Comparison of ENCODE assay signal across 8 cellular contexts in the genomic region with DNA sequence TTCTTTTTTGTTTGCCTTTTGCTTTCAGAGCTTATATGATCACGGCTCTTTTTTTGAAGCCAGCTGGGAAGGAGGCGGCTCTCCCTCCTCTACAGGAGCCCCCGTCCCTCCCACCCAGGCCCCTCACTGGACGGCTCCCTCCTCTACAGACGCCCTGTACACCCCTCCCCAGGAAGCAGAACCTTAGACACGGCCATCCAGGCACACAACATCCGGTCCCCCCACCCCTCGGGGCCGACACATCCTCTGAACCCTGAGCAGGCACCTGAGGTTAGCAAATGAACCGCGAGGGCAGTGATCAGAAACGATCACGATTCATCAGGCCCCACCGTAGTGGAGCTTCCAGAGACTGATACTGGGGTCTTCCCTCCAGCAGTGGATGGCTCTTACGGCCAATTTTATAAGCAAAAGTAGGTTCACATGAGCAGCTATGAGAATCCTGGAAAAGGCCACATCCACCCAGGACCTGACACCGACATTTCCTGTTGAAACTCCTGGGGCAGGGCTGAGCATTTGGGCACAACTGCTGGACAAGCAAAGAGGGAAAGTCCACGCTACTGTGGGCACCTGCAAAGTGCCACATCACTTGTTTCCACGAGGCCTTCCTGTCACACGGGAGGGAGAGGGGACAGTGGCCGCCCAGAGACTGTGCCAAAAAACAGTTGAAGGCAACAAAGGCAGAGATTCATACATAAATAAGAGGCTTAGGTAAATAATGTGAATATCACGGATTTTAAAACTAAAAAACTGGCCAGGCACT.
A peak's percentile ranks its signal among the peaks of the same experiment; 100 is the strongest.
DNase-seq lines count a peak whose midpoint lies in the region; ATAC-seq and TF ChIP-seq lines count a peak whose summit lies in the region.

No MANE protein-coding gene starts in this region.

- H3K4me1 ChIP-seq in testis: no peaks in the 10 kb centered on the region

- H3K27ac ChIP-seq in testis: no peak overlapping the region

- no peaks in the 10 kb centered on the region for H3K36me3 ChIP-seq in testis (ENCODE audit: low read depth, missing control alignments)

- TF ChIP-seq CTCF in testis (IDR thresholded peaks at IDR 0.05): no peak

- 65 to 76% methylated on average over 12 to 21 of the region's 21 CpGs for WGBS in testis, 2 donors

- no peak overlapping the region for H3K4me3 ChIP-seq in testis

- no peak for TF ChIP-seq POLR2A in testis (IDR thresholded peaks at IDR 0.05)

- peak; percentile 30 for DNase-seq in KG1 (lab: John Stamatoyannopoulos, UW)
- peak; percentile 72 for DNase-seq in activated effector memory CD4-positive, alpha-beta T cell treated with Interleukin-2 at 50 U/mL for 16 hours
- peak; percentile 72 for DNase-seq in stimulated activated CD4-positive, alpha-beta T cell treated with anti-CD3 and anti-CD28 coated beads, Interleukin-4, amount 100 ng/mL, for 24 hours
- DNase-seq in CD1c-positive myeloid dendritic cell (ENCODE audit: extremely low spot score): no peak
- no peak for DNase-seq in NCI-H774 (lab: John Stamatoyannopoulos, UW)
- no peak for DNase-seq in testis

- no peaks in the 10 kb centered on the region for H3K27me3 ChIP-seq in testis

- intact Hi-C loops in testis (cut with DNase I; ENCODE audit: low total_unique reads): no loop called here

- no peaks in the 10 kb centered on the region for H3K9me3 ChIP-seq in testis

- ATAC-seq in GM19468 (IDR thresholded peaks at IDR 0.05; ENCODE audit: extremely low read depth, unreplicated experiment) (peak; percentile 54), GM19328 (IDR thresholded peaks at IDR 0.05; ENCODE audit: unreplicated experiment) (no peak)

Comparison
In these comparisons a context has a peak if more than half of its experiments do, and no peak if none do; other contexts are left out.
1. DNase-seq: peak in KG1 (single experiment), activated effector memory CD4-positive, alpha-beta T cell treated with Interleukin-2 at 50 U/mL for 16 hours (single experiment) and stimulated activated CD4-positive, alpha-beta T cell treated with anti-CD3 and anti-CD28 coated beads, Interleukin-4, amount 100 ng/mL, for 24 hours (single experiment); none in CD1c-positive myeloid dendritic cell (single experiment), NCI-H774 (single experiment) and testis (single experiment).